Comparison of ENCODE assay signal across 7 cellular contexts in genomic region chr11:27717801-27718229, GRCh38. TPM values are rescaled to one million over a fixed set of nuclear protein-coding genes. Genes with fewer than 3 reads are reported as not detected.
DNase-seq lines count a peak whose midpoint lies in the region; ATAC-seq and TF ChIP-seq lines count a peak whose summit lies in the region.

No MANE protein-coding gene starts in this region.

- peak overlapping the region; percentile 53 for H2AFZ ChIP-seq in neural progenitor cell (replicated peaks)

- H3K79me2 ChIP-seq in neural progenitor cell (ENCODE audit: low read depth): no peaks in the 10 kb centered on the region

- H3K27me3 Mint-ChIP-seq in endothelial cell (ENCODE audit: unreplicated experiment): peaks cover 11% of the 10 kb centered on the region
- peaks cover 29% of the 10 kb centered on the region for H3K27me3 Mint-ChIP-seq in neural progenitor cell (ENCODE audit: insufficient read depth, low read depth)

- in situ Hi-C loops in G401 (cut with HindIII; ENCODE audit: low sequenced_read_pairs): loop anchor here (25.0 kb wide), 1 partner anchor 369 kb away; no protein-coding TSS in a partner anchor

- DNase-seq in G401 (ENCODE audit: low spot score) (peak; percentile 77), NCI-H748 (lab: John Stamatoyannopoulos, UW; ENCODE audit: unreplicated experiment) (peak; percentile 49), endothelial cell (ENCODE audit: low spot score) (no peak), neural progenitor cell (ENCODE audit: low spot score) (peak; percentile 44), NCI-H2029 (lab: John Stamatoyannopoulos, UW) (no peak), Kasumi-1 (lab: John Stamatoyannopoulos, UW) (no peak)

- H3K4me2 ChIP-seq in neural progenitor cell: peak overlapping the region; percentile 96

- peak overlapping the region; percentile 88 for H3K4me3 Mint-ChIP-seq in endothelial cell (ENCODE audit: unreplicated experiment)
- peak overlapping the region; percentile 94 for H3K4me3 Mint-ChIP-seq in neural progenitor cell

- peaks cover 36% of the 10 kb centered on the region for H3K27me3 ChIP-seq in neural progenitor cell

- H3K4me1 Mint-ChIP-seq in endothelial cell (ENCODE audit: unreplicated experiment) (peaks cover 18% of the 10 kb centered on the region), neural progenitor cell (peaks cover 30% of the 10 kb centered on the region)

- H3K36me3 Mint-ChIP-seq in endothelial cell (ENCODE audit: low read depth, unreplicated experiment): no peaks in the 10 kb centered on the region
- no peaks in the 10 kb centered on the region for H3K36me3 Mint-ChIP-seq in neural progenitor cell

- H3F3A ChIP-seq in neural progenitor cell (ENCODE audit: low read depth): peaks cover 42% of the 10 kb centered on the region

- no peak overlapping the region for H3K9ac ChIP-seq in neural progenitor cell

- H3K36me3 ChIP-seq in neural progenitor cell: no peaks in the 10 kb centered on the region

- H4K20me1 ChIP-seq in neural progenitor cell (ENCODE audit: low read depth): peaks cover 20% of the 10 kb centered on the region

- H3K9me3 ChIP-seq in neural progenitor cell (ENCODE audit: low read depth): no peaks in the 10 kb centered on the region

- ATAC-seq in GM18867 (IDR thresholded peaks at IDR 0.05; ENCODE audit: unreplicated experiment): no peak

- no peaks in the 10 kb centered on the region for H3K9me3 Mint-ChIP-seq in endothelial cell (ENCODE audit: unreplicated experiment)
- H3K9me3 Mint-ChIP-seq in neural progenitor cell: no peaks in the 10 kb centered on the region

- no peak overlapping the region for H3K27ac ChIP-seq in neural progenitor cell

- H3K4me3 ChIP-seq in neural progenitor cell: peak overlapping the region; percentile 59

- no peak overlapping the region for H3K27ac Mint-ChIP-seq in endothelial cell (ENCODE audit: unreplicated experiment)
- peak overlapping the region; percentile 23 for H3K27ac Mint-ChIP-seq in neural progenitor cell

- TF ChIP-seq CTCF in endothelial cell (IDR thresholded peaks at IDR 0.05; ENCODE audit: unreplicated experiment) (no peak), neural progenitor cell (IDR thresholded peaks at IDR 0.05) (no peak)

- H3K4me1 ChIP-seq in neural progenitor cell: peaks cover 15% of the 10 kb centered on the region

RNA-seq across cellular contexts. Expression of gene BDNF, which starts 17.6 kb away (rescaled TPM):
- 20.2 and 29.8 TPM in 2 replicates for total RNA-seq in G401 (2014; rRNA removed; shearing (Covaris generic))
- total RNA-seq in endothelial cell (ENCODE audit: unreplicated experiment): 0.10 TPM
- total RNA-seq in neural progenitor cell (ENCODE audit: low replicate concordance): 1.6 and 2.1 TPM in 2 replicates

Comparison
In these comparisons a context has a peak if more than half of its experiments do, and no peak if none do; other contexts are left out.
1. DNase-seq: peak in G401 (single experiment), NCI-H748 (single experiment) and neural progenitor cell (single experiment); none in endothelial cell (single experiment), NCI-H2029 (single experiment) and Kasumi-1 (0 of 2).